8 cellular contexts compared by ENCODE assay signal in the genomic region with DNA sequence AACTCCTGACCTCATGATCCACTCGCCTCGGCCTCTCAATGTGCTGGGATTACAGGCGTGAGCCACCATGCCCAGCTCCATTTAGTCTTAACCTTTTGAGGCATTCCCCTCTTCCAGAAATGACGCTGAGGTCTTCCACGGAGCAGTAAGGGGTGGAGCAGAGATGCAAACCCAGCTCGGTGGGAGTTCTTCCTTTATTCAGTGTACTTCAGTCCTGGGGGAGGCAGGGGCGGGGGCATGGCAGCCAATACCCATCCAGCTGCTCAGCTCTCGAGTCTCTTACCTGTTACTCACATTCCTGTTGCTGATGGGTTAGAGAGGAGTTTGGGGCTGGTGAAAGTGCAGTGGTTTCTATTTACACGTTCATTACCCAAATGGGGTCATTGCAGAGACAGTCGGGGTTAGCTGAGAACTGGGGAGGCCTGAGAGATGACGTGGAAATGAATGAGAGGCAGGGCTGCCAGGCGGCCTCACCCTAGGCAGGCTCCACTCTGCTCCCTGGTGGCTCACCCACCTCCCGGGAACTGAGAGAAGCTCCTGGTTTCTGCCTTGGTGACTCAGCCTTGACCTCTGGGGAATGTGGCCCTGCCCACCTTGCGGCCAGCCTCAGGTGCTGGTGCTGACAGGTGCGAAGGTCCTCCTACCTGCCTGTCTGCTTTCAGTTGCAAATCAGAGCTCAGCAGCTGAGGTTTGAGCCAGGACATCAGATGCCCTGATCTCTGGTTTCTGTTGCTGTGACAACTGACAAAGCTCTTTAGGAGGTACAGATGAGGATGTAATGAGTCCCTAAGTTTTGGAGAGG. TPM values are rescaled to one million over a fixed set of nuclear protein-coding genes. Genes with fewer than 3 reads are reported as not detected.
DNase-seq lines count a peak whose midpoint lies in the region; ATAC-seq and TF ChIP-seq lines count a peak whose summit lies in the region.

No MANE protein-coding gene starts in this region.

- no peaks in the 10 kb centered on the region for H3K27me3 Mint-ChIP-seq in natural killer cell treated with Interleukin-12 subunit alpha and Interleukin-12 subunit beta and Interleukin-15 and Interleukin-18, amount 100 ng/mL, for 72 hours

- H3K4me1 Mint-ChIP-seq in natural killer cell treated with Interleukin-12 subunit alpha and Interleukin-12 subunit beta and Interleukin-15 and Interleukin-18, amount 100 ng/mL, for 72 hours (ENCODE audit: low read depth in 2 of 2), result peaks cover 23 to 25% of the 10 kb centered on the region in 2 donors

- peak; percentile 46 to 49 for ATAC-seq in natural killer cell treated with Interleukin-12 subunit alpha and Interleukin-12 subunit beta and Interleukin-15 and Interleukin-18, amount 100 ng/mL, for 72 hours
- no peak for ATAC-seq in HG02852 (IDR thresholded peaks at IDR 0.05; ENCODE audit: unreplicated experiment)

- no peaks in the 10 kb centered on the region for H3K9me3 Mint-ChIP-seq in natural killer cell treated with Interleukin-12 subunit alpha and Interleukin-12 subunit beta and Interleukin-15 and Interleukin-18, amount 100 ng/mL, for 72 hours

- peak overlapping the region; percentile 4 to 76 for H3K27ac Mint-ChIP-seq in natural killer cell treated with Interleukin-12 subunit alpha and Interleukin-12 subunit beta and Interleukin-15 and Interleukin-18, amount 100 ng/mL, for 72 hours

- peak overlapping the region; percentile 62 for H3K4me3 Mint-ChIP-seq in natural killer cell treated with Interleukin-12 subunit alpha and Interleukin-12 subunit beta and Interleukin-15 and Interleukin-18, amount 100 ng/mL, for 72 hours

- TF ChIP-seq CTCF in epithelial cell of proximal tubule (conservative IDR thresholded peaks at IDR 0.05; ENCODE audit: low read depth, low read length), result peak; percentile 62

- DNase-seq in GM03348 (ENCODE audit: low spot score), result peak; percentile 44
- DNase-seq in NCI-H2196 treated with DMSO at 0.1 percent for 48 hours (lab: John Stamatoyannopoulos, UW; ENCODE audit: unreplicated experiment), result peak; percentile 90
- no peak for DNase-seq in epithelial cell of proximal tubule (ENCODE audit: low read depth)
- no peak for DNase-seq in natural killer cell treated with Interleukin-12 subunit alpha and Interleukin-12 subunit beta and Interleukin-15 and Interleukin-18, amount 100 ng/mL, for 72 hours (ENCODE audit: low spot score)
- DNase-seq in inferior parietal cortex (ENCODE audit: extremely low spot score), result no peak
- no peak for DNase-seq in stimulated activated CD4-positive, alpha-beta T cell treated with anti-CD3 and anti-CD28 coated beads, Interleukin-2, amount 100 ng/mL, for 24 hours
- no peak for DNase-seq in HUDEP-2 (lab: John Stamatoyannopoulos, UW; ENCODE audit: unreplicated experiment in 76 of 76)

- no peak overlapping the region for H3K4me3 ChIP-seq in epithelial cell of proximal tubule (ENCODE audit: low read depth, low read length)

- H3K36me3 Mint-ChIP-seq in natural killer cell treated with Interleukin-12 subunit alpha and Interleukin-12 subunit beta and Interleukin-15 and Interleukin-18, amount 100 ng/mL, for 72 hours, result peaks cover 13% of the 10 kb centered on the region

RNA-seq across cellular contexts. Expression of gene ST14, which starts 13.4 kb away (rescaled TPM):
- total RNA-seq in epithelial cell of proximal tubule, result 43.9 and 75.5 TPM in 2 replicates
- total RNA-seq in natural killer cell treated with Interleukin-12 subunit alpha and Interleukin-12 subunit beta and Interleukin-15 and Interleukin-18, amount 100 ng/mL, for 72 hours, result under 1 TPM in 1 of 2 donors, not detected in 1; 0.17 TPM

Comparison
In these comparisons a context has a peak if more than half of its experiments do, and no peak if none do; other contexts are left out.
1. DNase-seq: peak in GM03348 (single experiment) and NCI-H2196 treated with DMSO at 0.1 percent for 48 hours (single experiment); none in epithelial cell of proximal tubule (single experiment), natural killer cell treated with Interleukin-12 subunit alpha and Interleukin-12 subunit beta and Interleukin-15 and Interleukin-18, amount 100 ng/mL, for 72 hours (single experiment), inferior parietal cortex (single experiment), stimulated activated CD4-positive, alpha-beta T cell treated with anti-CD3 and anti-CD28 coated beads, Interleukin-2, amount 100 ng/mL, for 24 hours (0 of 2) and HUDEP-2 (0 of 76).
2. RNA of gene ST14, which starts 13.4 kb away (total RNA-seq): 43.9 to 75.5 TPM in epithelial cell of proximal tubule; 0.17 TPM in natural killer cell treated with Interleukin-12 subunit alpha and Interleukin-12 subunit beta and Interleukin-15 and Interleukin-18, amount 100 ng/mL, for 72 hours; every median in the first group is over 10 times any median in the second.